1 cellular context compared by ENCODE assay signal in the genomic region with DNA sequence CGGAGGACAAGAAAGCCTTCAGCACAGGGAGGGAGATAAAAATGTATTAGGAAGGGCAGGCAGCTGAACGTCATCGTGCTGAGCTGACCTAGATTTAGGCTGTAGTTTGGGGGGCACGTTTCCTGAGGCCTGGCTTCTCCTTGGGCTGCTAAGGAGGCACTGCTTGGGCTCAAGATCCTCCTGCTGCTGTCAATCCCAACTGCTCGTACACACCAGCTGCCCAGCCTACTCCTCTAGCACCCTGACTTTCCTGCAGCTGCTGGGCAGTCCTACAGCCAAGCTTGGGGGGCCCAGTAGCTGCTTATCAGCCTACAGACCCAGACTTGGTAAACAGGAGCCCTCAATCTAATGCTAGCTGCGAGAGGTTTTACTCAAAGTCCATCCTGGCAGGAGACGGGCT.
TF ChIP-seq lines count a peak whose summit lies in the region.

No MANE protein-coding gene starts in this region.

TF ChIP-seq in H1, 55 proteins besides CTCF, POLR2A, EP300 and RAD21:
- TF ChIP-seq TEAD4 (IDR thresholded peaks at IDR 0.05; ENCODE audit: low read depth, low read length): no peak
- TF ChIP-seq RNF2 (IDR thresholded peaks at IDR 0.05; ENCODE audit: borderline replicate concordance, low read depth, low read length, missing control alignments, poor library complexity, severe bottlenecking): no peak
- TF ChIP-seq RBBP5 (IDR thresholded peaks at IDR 0.05; ENCODE audit: borderline replicate concordance, low read depth, low read length): no peak
- no peak for TF ChIP-seq MAFK (IDR thresholded peaks at IDR 0.05; ENCODE audit: low read depth, low read length)
- no peak for TF ChIP-seq CHD1 (IDR thresholded peaks at IDR 0.05; ENCODE audit: low read depth, low read length)
- TF ChIP-seq, protein P1, sequence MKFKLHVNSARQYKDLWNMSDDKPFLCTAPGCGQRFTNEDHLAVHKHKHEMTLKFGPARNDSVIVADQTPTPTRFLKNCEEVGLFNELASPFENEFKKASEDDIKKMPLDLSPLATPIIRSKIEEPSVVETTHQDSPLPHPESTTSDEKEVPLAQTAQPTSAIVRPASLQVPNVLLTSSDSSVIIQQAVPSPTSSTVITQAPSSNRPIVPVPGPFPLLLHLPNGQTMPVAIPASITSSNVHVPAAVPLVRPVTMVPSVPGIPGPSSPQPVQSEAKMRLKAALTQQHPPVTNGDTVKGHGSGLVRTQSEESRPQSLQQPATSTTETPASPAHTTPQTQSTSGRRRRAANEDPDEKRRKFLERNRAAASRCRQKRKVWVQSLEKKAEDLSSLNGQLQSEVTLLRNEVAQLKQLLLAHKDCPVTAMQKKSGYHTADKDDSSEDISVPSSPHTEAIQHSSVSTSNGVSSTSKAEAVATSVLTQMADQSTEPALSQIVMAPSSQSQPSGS (IDR thresholded peaks at IDR 0.05; ENCODE audit: low read length): no peak
- TF ChIP-seq, protein P2, sequence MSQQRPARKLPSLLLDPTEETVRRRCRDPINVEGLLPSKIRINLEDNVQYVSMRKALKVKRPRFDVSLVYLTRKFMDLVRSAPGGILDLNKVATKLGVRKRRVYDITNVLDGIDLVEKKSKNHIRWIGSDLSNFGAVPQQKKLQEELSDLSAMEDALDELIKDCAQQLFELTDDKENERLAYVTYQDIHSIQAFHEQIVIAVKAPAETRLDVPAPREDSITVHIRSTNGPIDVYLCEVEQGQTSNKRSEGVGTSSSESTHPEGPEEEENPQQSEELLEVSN (IDR thresholded peaks at IDR 0.05): no peak
- TF ChIP-seq, protein P3, sequence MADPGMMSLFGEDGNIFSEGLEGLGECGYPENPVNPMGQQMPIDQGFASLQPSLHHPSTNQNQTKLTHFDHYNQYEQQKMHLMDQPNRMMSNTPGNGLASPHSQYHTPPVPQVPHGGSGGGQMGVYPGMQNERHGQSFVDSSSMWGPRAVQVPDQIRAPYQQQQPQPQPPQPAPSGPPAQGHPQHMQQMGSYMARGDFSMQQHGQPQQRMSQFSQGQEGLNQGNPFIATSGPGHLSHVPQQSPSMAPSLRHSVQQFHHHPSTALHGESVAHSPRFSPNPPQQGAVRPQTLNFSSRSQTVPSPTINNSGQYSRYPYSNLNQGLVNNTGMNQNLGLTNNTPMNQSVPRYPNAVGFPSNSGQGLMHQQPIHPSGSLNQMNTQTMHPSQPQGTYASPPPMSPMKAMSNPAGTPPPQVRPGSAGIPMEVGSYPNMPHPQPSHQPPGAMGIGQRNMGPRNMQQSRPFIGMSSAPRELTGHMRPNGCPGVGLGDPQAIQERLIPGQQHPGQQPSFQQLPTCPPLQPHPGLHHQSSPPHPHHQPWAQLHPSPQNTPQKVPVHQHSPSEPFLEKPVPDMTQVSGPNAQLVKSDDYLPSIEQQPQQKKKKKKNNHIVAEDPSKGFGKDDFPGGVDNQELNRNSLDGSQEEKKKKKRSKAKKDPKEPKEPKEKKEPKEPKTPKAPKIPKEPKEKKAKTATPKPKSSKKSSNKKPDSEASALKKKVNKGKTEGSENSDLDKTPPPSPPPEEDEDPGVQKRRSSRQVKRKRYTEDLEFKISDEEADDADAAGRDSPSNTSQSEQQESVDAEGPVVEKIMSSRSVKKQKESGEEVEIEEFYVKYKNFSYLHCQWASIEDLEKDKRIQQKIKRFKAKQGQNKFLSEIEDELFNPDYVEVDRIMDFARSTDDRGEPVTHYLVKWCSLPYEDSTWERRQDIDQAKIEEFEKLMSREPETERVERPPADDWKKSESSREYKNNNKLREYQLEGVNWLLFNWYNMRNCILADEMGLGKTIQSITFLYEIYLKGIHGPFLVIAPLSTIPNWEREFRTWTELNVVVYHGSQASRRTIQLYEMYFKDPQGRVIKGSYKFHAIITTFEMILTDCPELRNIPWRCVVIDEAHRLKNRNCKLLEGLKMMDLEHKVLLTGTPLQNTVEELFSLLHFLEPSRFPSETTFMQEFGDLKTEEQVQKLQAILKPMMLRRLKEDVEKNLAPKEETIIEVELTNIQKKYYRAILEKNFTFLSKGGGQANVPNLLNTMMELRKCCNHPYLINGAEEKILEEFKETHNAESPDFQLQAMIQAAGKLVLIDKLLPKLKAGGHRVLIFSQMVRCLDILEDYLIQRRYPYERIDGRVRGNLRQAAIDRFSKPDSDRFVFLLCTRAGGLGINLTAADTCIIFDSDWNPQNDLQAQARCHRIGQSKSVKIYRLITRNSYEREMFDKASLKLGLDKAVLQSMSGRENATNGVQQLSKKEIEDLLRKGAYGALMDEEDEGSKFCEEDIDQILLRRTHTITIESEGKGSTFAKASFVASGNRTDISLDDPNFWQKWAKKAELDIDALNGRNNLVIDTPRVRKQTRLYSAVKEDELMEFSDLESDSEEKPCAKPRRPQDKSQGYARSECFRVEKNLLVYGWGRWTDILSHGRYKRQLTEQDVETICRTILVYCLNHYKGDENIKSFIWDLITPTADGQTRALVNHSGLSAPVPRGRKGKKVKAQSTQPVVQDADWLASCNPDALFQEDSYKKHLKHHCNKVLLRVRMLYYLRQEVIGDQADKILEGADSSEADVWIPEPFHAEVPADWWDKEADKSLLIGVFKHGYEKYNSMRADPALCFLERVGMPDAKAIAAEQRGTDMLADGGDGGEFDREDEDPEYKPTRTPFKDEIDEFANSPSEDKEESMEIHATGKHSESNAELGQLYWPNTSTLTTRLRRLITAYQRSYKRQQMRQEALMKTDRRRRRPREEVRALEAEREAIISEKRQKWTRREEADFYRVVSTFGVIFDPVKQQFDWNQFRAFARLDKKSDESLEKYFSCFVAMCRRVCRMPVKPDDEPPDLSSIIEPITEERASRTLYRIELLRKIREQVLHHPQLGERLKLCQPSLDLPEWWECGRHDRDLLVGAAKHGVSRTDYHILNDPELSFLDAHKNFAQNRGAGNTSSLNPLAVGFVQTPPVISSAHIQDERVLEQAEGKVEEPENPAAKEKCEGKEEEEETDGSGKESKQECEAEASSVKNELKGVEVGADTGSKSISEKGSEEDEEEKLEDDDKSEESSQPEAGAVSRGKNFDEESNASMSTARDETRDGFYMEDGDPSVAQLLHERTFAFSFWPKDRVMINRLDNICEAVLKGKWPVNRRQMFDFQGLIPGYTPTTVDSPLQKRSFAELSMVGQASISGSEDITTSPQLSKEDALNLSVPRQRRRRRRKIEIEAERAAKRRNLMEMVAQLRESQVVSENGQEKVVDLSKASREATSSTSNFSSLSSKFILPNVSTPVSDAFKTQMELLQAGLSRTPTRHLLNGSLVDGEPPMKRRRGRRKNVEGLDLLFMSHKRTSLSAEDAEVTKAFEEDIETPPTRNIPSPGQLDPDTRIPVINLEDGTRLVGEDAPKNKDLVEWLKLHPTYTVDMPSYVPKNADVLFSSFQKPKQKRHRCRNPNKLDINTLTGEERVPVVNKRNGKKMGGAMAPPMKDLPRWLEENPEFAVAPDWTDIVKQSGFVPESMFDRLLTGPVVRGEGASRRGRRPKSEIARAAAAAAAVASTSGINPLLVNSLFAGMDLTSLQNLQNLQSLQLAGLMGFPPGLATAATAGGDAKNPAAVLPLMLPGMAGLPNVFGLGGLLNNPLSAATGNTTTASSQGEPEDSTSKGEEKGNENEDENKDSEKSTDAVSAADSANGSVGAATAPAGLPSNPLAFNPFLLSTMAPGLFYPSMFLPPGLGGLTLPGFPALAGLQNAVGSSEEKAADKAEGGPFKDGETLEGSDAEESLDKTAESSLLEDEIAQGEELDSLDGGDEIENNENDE (IDR thresholded peaks at IDR 0.05; ENCODE audit: insufficient replicate concordance, low read length): no peak
- TF ChIP-seq KDM1A (IDR thresholded peaks at IDR 0.05; ENCODE audit: borderline replicate concordance, low read length): no peak
